Comparison of ENCODE assay signal across 1 cellular context in the genomic region with DNA sequence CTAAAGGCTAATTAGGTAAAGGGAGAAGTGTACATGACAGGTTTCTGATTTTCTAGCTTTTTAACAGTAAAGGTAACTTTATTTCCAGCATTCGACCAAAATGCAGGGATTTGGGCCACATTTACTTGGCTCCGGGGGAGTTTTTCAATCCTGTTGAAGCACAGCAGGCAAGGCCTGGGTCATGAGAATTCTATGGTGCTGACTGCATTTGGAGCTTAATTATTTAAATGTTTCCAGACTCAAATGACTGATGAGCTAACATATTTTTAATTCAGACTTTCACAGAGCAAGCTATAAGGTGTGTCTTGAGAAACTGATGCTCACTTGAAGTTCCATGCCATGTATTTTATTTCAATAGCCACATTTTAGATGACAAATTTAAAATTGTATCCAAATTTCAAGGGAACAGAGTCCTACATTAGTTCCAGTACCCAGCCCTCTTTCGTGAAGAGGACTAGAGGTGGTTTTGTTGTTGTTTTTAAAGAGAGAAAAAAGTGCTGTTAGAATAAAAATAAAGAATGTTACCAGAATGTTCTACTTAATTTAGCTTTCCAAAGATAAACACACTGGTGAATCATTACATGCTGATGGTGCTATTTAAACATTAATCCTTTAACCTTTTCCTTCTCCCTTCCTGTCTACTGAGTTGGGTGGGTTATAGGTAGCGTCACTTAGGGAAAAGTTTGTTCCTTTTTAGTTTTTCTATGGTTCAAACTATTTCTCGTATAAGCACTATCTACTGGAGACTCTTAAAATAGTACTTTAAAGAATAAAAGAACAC.
TF ChIP-seq lines count a peak whose summit lies in the region.

No MANE protein-coding gene starts in this region.

TF ChIP-seq in HepG2, 621 proteins besides CTCF, POLR2A, EP300 and RAD21:
- TF ChIP-seq MAFK (conservative IDR thresholded peaks at IDR 0.05 in 1 of 2, IDR thresholded peaks at IDR 0.05 in 1 of 2; ENCODE audit: low read length in 2 of 2) = 0 out of 4 replicates have a peak, but pooled peaks of 1 of the 2 experiments have one; percentile 13
- TF ChIP-seq ATM (IDR thresholded peaks at IDR 0.05; ENCODE audit: borderline replicate concordance) = no peak
- no peak for TF ChIP-seq BRCA1 (CRISPR knock-in tag; IDR thresholded peaks at IDR 0.05)
- no peak for TF ChIP-seq KAT8 (CRISPR knock-in tag; IDR thresholded peaks at IDR 0.05)
- TF ChIP-seq, protein P1, sequence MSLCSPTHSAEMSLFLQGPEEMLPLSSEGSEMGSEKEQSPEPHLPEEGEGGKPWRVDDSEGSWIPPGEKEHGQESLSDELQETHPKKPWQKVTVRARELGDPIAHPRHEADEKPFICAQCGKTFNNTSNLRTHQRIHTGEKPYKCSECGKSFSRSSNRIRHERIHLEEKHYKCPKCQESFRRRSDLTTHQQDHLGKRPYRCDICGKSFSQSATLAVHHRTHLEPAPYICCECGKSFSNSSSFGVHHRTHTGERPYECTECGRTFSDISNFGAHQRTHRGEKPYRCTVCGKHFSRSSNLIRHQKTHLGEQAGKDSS (CRISPR knock-in tag; IDR thresholded peaks at IDR 0.05; ENCODE audit: borderline replicate concordance, low read depth) = no peak
- TF ChIP-seq, protein P2, sequence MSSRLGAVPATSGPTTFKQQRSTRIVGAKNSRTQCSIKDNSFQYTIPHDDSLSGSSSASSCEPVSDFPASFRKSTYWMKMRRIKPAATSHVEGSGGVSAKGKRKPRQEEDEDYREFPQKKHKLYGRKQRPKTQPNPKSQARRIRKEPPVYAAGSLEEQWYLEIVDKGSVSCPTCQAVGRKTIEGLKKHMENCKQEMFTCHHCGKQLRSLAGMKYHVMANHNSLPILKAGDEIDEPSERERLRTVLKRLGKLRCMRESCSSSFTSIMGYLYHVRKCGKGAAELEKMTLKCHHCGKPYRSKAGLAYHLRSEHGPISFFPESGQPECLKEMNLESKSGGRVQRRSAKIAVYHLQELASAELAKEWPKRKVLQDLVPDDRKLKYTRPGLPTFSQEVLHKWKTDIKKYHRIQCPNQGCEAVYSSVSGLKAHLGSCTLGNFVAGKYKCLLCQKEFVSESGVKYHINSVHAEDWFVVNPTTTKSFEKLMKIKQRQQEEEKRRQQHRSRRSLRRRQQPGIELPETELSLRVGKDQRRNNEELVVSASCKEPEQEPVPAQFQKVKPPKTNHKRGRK (CRISPR knock-in tag; IDR thresholded peaks at IDR 0.05) = no peak
- no peak for TF ChIP-seq MTA1 (CRISPR knock-in tag; IDR thresholded peaks at IDR 0.05; ENCODE audit: borderline replicate concordance)
- TF ChIP-seq, protein P3, sequence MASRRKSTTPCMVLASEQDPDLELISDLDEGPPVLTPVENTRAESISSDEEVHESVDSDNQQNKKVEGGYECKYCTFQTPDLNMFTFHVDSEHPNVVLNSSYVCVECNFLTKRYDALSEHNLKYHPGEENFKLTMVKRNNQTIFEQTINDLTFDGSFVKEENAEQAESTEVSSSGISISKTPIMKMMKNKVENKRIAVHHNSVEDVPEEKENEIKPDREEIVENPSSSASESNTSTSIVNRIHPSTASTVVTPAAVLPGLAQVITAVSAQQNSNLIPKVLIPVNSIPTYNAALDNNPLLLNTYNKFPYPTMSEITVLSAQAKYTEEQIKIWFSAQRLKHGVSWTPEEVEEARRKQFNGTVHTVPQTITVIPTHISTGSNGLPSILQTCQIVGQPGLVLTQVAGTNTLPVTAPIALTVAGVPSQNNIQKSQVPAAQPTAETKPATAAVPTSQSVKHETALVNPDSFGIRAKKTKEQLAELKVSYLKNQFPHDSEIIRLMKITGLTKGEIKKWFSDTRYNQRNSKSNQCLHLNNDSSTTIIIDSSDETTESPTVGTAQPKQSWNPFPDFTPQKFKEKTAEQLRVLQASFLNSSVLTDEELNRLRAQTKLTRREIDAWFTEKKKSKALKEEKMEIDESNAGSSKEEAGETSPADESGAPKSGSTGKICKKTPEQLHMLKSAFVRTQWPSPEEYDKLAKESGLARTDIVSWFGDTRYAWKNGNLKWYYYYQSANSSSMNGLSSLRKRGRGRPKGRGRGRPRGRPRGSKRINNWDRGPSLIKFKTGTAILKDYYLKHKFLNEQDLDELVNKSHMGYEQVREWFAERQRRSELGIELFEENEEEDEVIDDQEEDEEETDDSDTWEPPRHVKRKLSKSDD (CRISPR knock-in tag; IDR thresholded peaks at IDR 0.05; ENCODE audit: low read depth) = no peak
- no peak for TF ChIP-seq KLF9 (CRISPR knock-in tag; IDR thresholded peaks at IDR 0.05; ENCODE audit: low read depth)
